ENCODE assay signal across 13 cellular contexts in genomic region chr22:19882446-19883381, GRCh38. TPM values are rescaled to one million over a fixed set of nuclear protein-coding genes. Genes with fewer than 3 reads are reported as not detected.
A peak's percentile ranks its signal among the peaks of the same experiment; 100 is the strongest.
DNase-seq lines count a peak whose midpoint lies in the region; ATAC-seq and TF ChIP-seq lines count a peak whose summit lies in the region.
"Had no signal": no experiment of that assay in that cellular context is flagged by ENCODE, and none has a peak within 500 bp of the region (broad histone marks: within the 10 kb centered on the region; RNA-seq: fewer than 3 reads in every experiment).

No MANE protein-coding gene starts in this region.

- no peaks in the 10 kb centered on the region for H3K9me3 Mint-ChIP-seq in Caco-2 (ENCODE audit: unreplicated experiment)
- H3K9me3 Mint-ChIP-seq in glutamatergic neuron (ENCODE audit: unreplicated experiment), result peaks cover 4% of the 10 kb centered on the region
- H3K9me3 Mint-ChIP-seq: nephron progenitor cell had no signal

- CTCF ChIA-PET in Caco-2 (lab: Charles Lee), result no interaction called here

- peaks cover 38% of the 10 kb centered on the region for H3K4me1 ChIP-seq in Caco-2
- H3K4me1 ChIP-seq in HUES64 (ENCODE audit: insufficient read depth, low read length), result peaks cover 25% of the 10 kb centered on the region

- peaks cover 13% of the 10 kb centered on the region for H3K4me1 Mint-ChIP-seq in Caco-2 (ENCODE audit: low read depth, unreplicated experiment)
- peaks cover 11% of the 10 kb centered on the region for H3K4me1 Mint-ChIP-seq in glutamatergic neuron (ENCODE audit: low read depth, unreplicated experiment)

- peak overlapping the region; percentile 75 for H3K9ac ChIP-seq in HUES64 (ENCODE audit: low read depth, low read length)

- H3K4me3 Mint-ChIP-seq in Caco-2 (ENCODE audit: unreplicated experiment) (peak overlapping the region; percentile 72), glutamatergic neuron (ENCODE audit: unreplicated experiment) (no peak overlapping the region)
- H3K4me3 Mint-ChIP-seq: nephron progenitor cell had no signal

- POLR2A ChIA-PET in Caco-2 (lab: Charles Lee), result no interaction called here

- H3K27ac Mint-ChIP-seq in Caco-2 (ENCODE audit: unreplicated experiment), result peak overlapping the region; percentile 100
- H3K27ac Mint-ChIP-seq in glutamatergic neuron (ENCODE audit: unreplicated experiment), result no peak overlapping the region
- H3K27ac Mint-ChIP-seq: nephron progenitor cell had no signal

- no peak for ATAC-seq in GM19395 (IDR thresholded peaks at IDR 0.05; ENCODE audit: unreplicated experiment)
- ATAC-seq in HG03025 (IDR thresholded peaks at IDR 0.05; ENCODE audit: low FRiP score, unreplicated experiment), result no peak

- WGBS in HUES64, result 91% methylated on average over 26 of the region's 26 CpGs

- TF ChIP-seq CTCF in Caco-2 (IDR thresholded peaks at IDR 0.05; ENCODE audit: insufficient read depth in 1 of 2, low read depth in 1 of 2, low read length in 1 of 2, severe bottlenecking in 1 of 2, unreplicated experiment in 1 of 2) (no peak), glutamatergic neuron (IDR thresholded peaks at IDR 0.05; ENCODE audit: partially characterized antibody, unreplicated experiment) (no peak)

- peak in 1 of 2 experiments; percentile 33 for DNase-seq in Caco-2
- peak; percentile 10 for DNase-seq in glutamatergic neuron
- peak; percentile 79 for DNase-seq in posterior vena cava (ENCODE audit: low spot score)
- DNase-seq in kidney tubule cell (ENCODE audit: low spot score), result no peak
- DNase-seq: DMS 273 treated with DMSO at 0.1 percent for 48 hours; erythroblast; Kasumi-1; NCI-H2029; nephron progenitor cell; stimulated activated naive CD4-positive, alpha-beta T cell treated with Interleukin-2 at 50 U/mL for 16 hours had no signal

- no peaks in the 10 kb centered on the region for H3K9me3 ChIP-seq in Caco-2
- no peaks in the 10 kb centered on the region for H3K9me3 ChIP-seq in HUES64 (ENCODE audit: insufficient read depth, low read depth, low read length)

- H3K27ac ChIP-seq in HUES64 (ENCODE audit: low read depth, low read length), result peak overlapping the region; percentile 92

- H3K27me3 ChIP-seq in Caco-2 (replicated peaks; ENCODE audit: control insufficient read depth, insufficient read depth, low read length), result no peaks in the 10 kb centered on the region
- no peaks in the 10 kb centered on the region for H3K27me3 ChIP-seq in HUES64 (ENCODE audit: insufficient read depth, low read length)

- H3K36me3 ChIP-seq in Caco-2 (ENCODE audit: control insufficient read depth, insufficient read depth, low read length) (no peaks in the 10 kb centered on the region; the same call in 1 of the 2 replicates), HUES64 (ENCODE audit: insufficient read depth, low read length) (peaks cover 5% of the 10 kb centered on the region; the same call in 1 of the 2 replicates)

- no peak overlapping the region for H3K4me3 ChIP-seq in Caco-2 (ENCODE audit: low read depth, low read length)
- H3K4me3 ChIP-seq in HUES64 (ENCODE audit: low read length), result no peak overlapping the region

- intact Hi-C loops in Caco-2 (cut with micrococcal nuclease; ENCODE audit: unreplicated experiment) (no loop called here), posterior vena cava (cut with DNase I) (no loop called here)

- TSS peak; percentile 94 for BruUV-seq in Caco-2 (replicated peaks; lab: Mats Ljungman, UMichigan)

- H3K36me3 Mint-ChIP-seq in Caco-2 (ENCODE audit: insufficient read depth, unreplicated experiment), result peaks cover 26% of the 10 kb centered on the region
- no peaks in the 10 kb centered on the region for H3K36me3 Mint-ChIP-seq in glutamatergic neuron (ENCODE audit: unreplicated experiment)

- H3K27me3 Mint-ChIP-seq in Caco-2 (ENCODE audit: insufficient read depth, unreplicated experiment), result no peaks in the 10 kb centered on the region
- peaks cover 7% of the 10 kb centered on the region for H3K27me3 Mint-ChIP-seq in glutamatergic neuron (ENCODE audit: unreplicated experiment)

RNA-seq across cellular contexts. Expression of gene GNB1L, which starts 28.0 kb away (rescaled TPM):
- 13.4 and 15.8 TPM in 2 replicates for total RNA-seq in Caco-2 (2022)
- polyA plus RNA-seq in HUES64 (2013, experiment 1 of 2), result 9.5 TPM
- 11.0 TPM for polyA plus RNA-seq in HUES64 (2013, experiment 2 of 2)
- total RNA-seq in glutamatergic neuron (ENCODE audit: unreplicated experiment), result 5.0 TPM
- 1 to 10 TPM; 3.6 to 3.9 TPM for total RNA-seq in posterior vena cava

RNA-seq across cellular contexts. Expression of gene RTL10, which starts 28.0 kb away (rescaled TPM):
- total RNA-seq in Caco-2 (2022) (27.5 and 29.7 TPM in 2 replicates), glutamatergic neuron (ENCODE audit: unreplicated experiment) (12.1 TPM), posterior vena cava (1 to 10 TPM; 7.6 to 8.6 TPM)
- polyA plus RNA-seq in HUES64 (2013, experiment 1 of 2), result 9.9 TPM
- polyA plus RNA-seq in HUES64 (2013, experiment 2 of 2), result 9.8 TPM

RNA-seq across cellular contexts. Expression of gene COMT, which starts 58.9 kb away (rescaled TPM):
- total RNA-seq in Caco-2 (2022) (96.0 and 103 TPM in 2 replicates), glutamatergic neuron (ENCODE audit: unreplicated experiment) (34.8 TPM), posterior vena cava (10 to 100 TPM; 81.7 to 95.4 TPM)
- 39.3 TPM for polyA plus RNA-seq in HUES64 (2013, experiment 1 of 2)
- polyA plus RNA-seq in HUES64 (2013, experiment 2 of 2), result 49.7 TPM

RNA-seq across cellular contexts. Expression of gene TXNRD2, which starts 58.9 kb away (rescaled TPM):
- total RNA-seq in Caco-2 (2022) (44.8 and 47.0 TPM in 2 replicates), glutamatergic neuron (ENCODE audit: unreplicated experiment) (6.4 TPM), posterior vena cava (10 to 100 TPM; 13.9 to 19.2 TPM)
- polyA plus RNA-seq in HUES64 (2013, experiment 1 of 2), result 12.2 TPM
- polyA plus RNA-seq in HUES64 (2013, experiment 2 of 2), result 12.3 TPM
